In genomic region chr14:49057838-49058510, GRCh38 we compare ENCODE assay signal across 1 cellular context.
TF ChIP-seq lines count a peak whose summit lies in the region.

No MANE protein-coding gene starts in this region.

TF ChIP-seq in HepG2, 621 proteins besides CTCF, POLR2A, EP300 and RAD21 (continued from another document and continues in another):
- TF ChIP-seq HMGXB3 (CRISPR knock-in tag; IDR thresholded peaks at IDR 0.05; ENCODE audit: borderline replicate concordance) (no peak), PCBP1 (IDR thresholded peaks at IDR 0.05; ENCODE audit: borderline replicate concordance, low read depth, low read length) (no peak), SOX13 (IDR thresholded peaks at IDR 0.05) (no peak), SOX13 (CRISPR knock-in tag; conservative IDR thresholded peaks at IDR 0.05 in 1 of 2, IDR thresholded peaks at IDR 0.05 in 1 of 2) (peak in 1 of 2 experiments; percentile 53; a peak in 2 of 4 replicates), HOXA7 (CRISPR knock-in tag; IDR thresholded peaks at IDR 0.05) (no peak), NFAT5 (CRISPR knock-in tag; IDR thresholded peaks at IDR 0.05) (no peak), RELA (CRISPR knock-in tag; IDR thresholded peaks at IDR 0.05) (no peak), ZNF639 (CRISPR knock-in tag; conservative IDR thresholded peaks at IDR 0.05) (no peak), NR2C2 (CRISPR knock-in tag; IDR thresholded peaks at IDR 0.05; ENCODE audit: borderline replicate concordance) (no peak), ZNF704 (CRISPR knock-in tag; IDR thresholded peaks at IDR 0.05; ENCODE audit: borderline replicate concordance) (no peak), FOXP1 (IDR thresholded peaks at IDR 0.05) (no peak), FOXP1 (CRISPR knock-in tag; IDR thresholded peaks at IDR 0.05) (peak; percentile 45; the same call in 1 of the 2 replicates), TOPORS (CRISPR knock-in tag; IDR thresholded peaks at IDR 0.05) (no peak), SRF (IDR thresholded peaks at IDR 0.05; ENCODE audit: low read depth, low read length) (no peak), NR2F2 (IDR thresholded peaks at IDR 0.05; ENCODE audit: borderline replicate concordance, low read depth) (peak; percentile 79), BORCS8-MEF2B (CRISPR knock-in tag; IDR thresholded peaks at IDR 0.05) (no peak), ZUFSP (CRISPR knock-in tag; IDR thresholded peaks at IDR 0.05; ENCODE audit: borderline replicate concordance) (no peak), RARA (CRISPR knock-in tag; IDR thresholded peaks at IDR 0.05) (0 out of 2 replicates have a peak, but pooled peaks have one; percentile 24), SETDB1 (CRISPR knock-in tag; IDR thresholded peaks at IDR 0.05; ENCODE audit: borderline replicate concordance) (no peak), BCL6 (CRISPR knock-in tag; IDR thresholded peaks at IDR 0.05) (peak; percentile 37; the same call in 1 of the 2 replicates), ZNF503 (CRISPR knock-in tag; IDR thresholded peaks at IDR 0.05) (0 out of 2 replicates have a peak, but pooled peaks have one; percentile 20), RBM39 (IDR thresholded peaks at IDR 0.05; ENCODE audit: low read depth, low read length, poor library complexity, severe bottlenecking) (no peak), LRRFIP1 (CRISPR knock-in tag; conservative IDR thresholded peaks at IDR 0.05) (no peak), ZNF549 (CRISPR knock-in tag; IDR thresholded peaks at IDR 0.05) (no peak), SP1 (IDR thresholded peaks at IDR 0.05) (no peak), SP1 (CRISPR knock-in tag; IDR thresholded peaks at IDR 0.05) (no peak), ZBTB33 (CRISPR knock-in tag; IDR thresholded peaks at IDR 0.05) (no peak), GTF3A (CRISPR knock-in tag; conservative IDR thresholded peaks at IDR 0.05) (no peak), REPIN1 (CRISPR knock-in tag; IDR thresholded peaks at IDR 0.05; ENCODE audit: borderline replicate concordance, low read depth) (no peak), FOXJ3 (CRISPR knock-in tag; IDR thresholded peaks at IDR 0.05; ENCODE audit: borderline replicate concordance) (peak; percentile 69; the same call in 1 of the 2 replicates), GABPA (IDR thresholded peaks at IDR 0.05; ENCODE audit: low read depth, low read length) (no peak), GABPA (CRISPR knock-in tag; IDR thresholded peaks at IDR 0.05; ENCODE audit: low read depth) (no peak), BCL3 (CRISPR knock-in tag; IDR thresholded peaks at IDR 0.05) (no peak), TFAP4 (IDR thresholded peaks at IDR 0.05; ENCODE audit: borderline replicate concordance, low read depth) (no peak), KDM6A (CRISPR knock-in tag; IDR thresholded peaks at IDR 0.05; ENCODE audit: low read depth) (no peak), ZFP37 (CRISPR knock-in tag; IDR thresholded peaks at IDR 0.05; ENCODE audit: borderline replicate concordance) (no peak)
